In genomic region chr14:40463886-40464285, GRCh38 we compare ENCODE assay signal across 8 cellular contexts.
"Had no signal": no experiment of that assay in that cellular context is flagged by ENCODE, and none has a peak within 500 bp of the region (broad histone marks: within the 10 kb centered on the region; RNA-seq: fewer than 3 reads in every experiment).

No MANE protein-coding gene starts in this region.

- ATAC-seq: GM12878 had no signal

- DNase-seq: GDM1, GF-D8 had no signal

- FAIRE-seq: G401.6, GM12878, GM12891, GM12892, GM18507, GM19239 had no signal

- H3K4me3 ChIP-seq: GM12878 had no signal
